Comparison of ENCODE assay signal across 10 cellular contexts in the genomic region with DNA sequence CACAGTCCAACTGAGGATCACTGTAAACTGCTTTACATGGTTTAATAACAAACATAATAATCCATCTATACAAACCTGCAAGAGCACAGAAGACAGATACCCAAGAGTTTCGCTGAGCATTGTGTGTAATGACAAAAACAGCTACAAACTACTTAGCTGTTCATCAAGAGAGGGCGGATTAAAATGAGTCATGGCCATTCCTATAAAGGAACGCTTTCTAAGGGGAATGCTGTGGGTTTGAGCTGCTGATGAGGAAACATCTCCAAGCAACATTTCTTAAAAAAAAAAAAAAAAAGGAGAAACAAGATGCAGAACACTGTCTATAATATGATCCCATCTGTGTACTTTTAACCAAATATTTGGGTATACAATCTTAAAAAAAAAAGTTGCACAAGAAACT. TPM values are rescaled to one million over a fixed set of nuclear protein-coding genes. Genes with fewer than 3 reads are reported as not detected.
DNase-seq lines count a peak whose midpoint lies in the region; ATAC-seq and TF ChIP-seq lines count a peak whose summit lies in the region.
"Had no signal": no experiment of that assay in that cellular context is flagged by ENCODE, and none has a peak within 500 bp of the region (broad histone marks: within the 10 kb centered on the region; RNA-seq: fewer than 3 reads in every experiment).

No MANE protein-coding gene starts in this region.

- peaks cover 11% of the 10 kb centered on the region for H3K27me3 Mint-ChIP-seq in endothelial cell (ENCODE audit: unreplicated experiment)

- no peak overlapping the region for H3K4me2 ChIP-seq in DND-41 (ENCODE audit: insufficient read depth, low read length)

- H3K27ac ChIP-seq in DND-41 (ENCODE audit: low read length): peak overlapping the region; percentile 60
- H3K27ac ChIP-seq in neutrophil: peak overlapping the region; percentile 56
- H3K27ac ChIP-seq: parathyroid adenoma had no signal

- no peak overlapping the region for H2AFZ ChIP-seq in DND-41 (ENCODE audit: low read depth, low read length)
- H2AFZ ChIP-seq: parathyroid adenoma had no signal

- H4K20me1 ChIP-seq in DND-41 (ENCODE audit: insufficient read depth, low read length): peaks cover 63% of the 10 kb centered on the region

- H3K4me1 Mint-ChIP-seq in endothelial cell (ENCODE audit: unreplicated experiment): peaks cover 25% of the 10 kb centered on the region

- no peaks in the 10 kb centered on the region for H3K9me3 ChIP-seq in DND-41 (ENCODE audit: insufficient read depth, low read length, severe bottlenecking)
- H3K9me3 ChIP-seq in neutrophil: no peaks in the 10 kb centered on the region

- H3K4me1 ChIP-seq in DND-41 (ENCODE audit: insufficient read depth, low read length): peaks cover 59% of the 10 kb centered on the region
- H3K4me1 ChIP-seq in neutrophil (ENCODE audit: control insufficient read depth in 1 of 2, insufficient read depth in 1 of 2, low read depth in 1 of 2, low read length in 1 of 2): peaks cover 49 to 52% of the 10 kb centered on the region in 2 experiments
- H3K4me1 ChIP-seq: parathyroid adenoma had no signal

- peaks cover 79% of the 10 kb centered on the region for H3K79me2 ChIP-seq in DND-41 (ENCODE audit: insufficient read depth, low read length)

- H3K27ac Mint-ChIP-seq in endothelial cell (ENCODE audit: unreplicated experiment): no peak overlapping the region

- no peaks in the 10 kb centered on the region for H3K36me3 Mint-ChIP-seq in endothelial cell (ENCODE audit: low read depth, unreplicated experiment)

- DNase-seq in DND-41 (no peak), NCI-H226 (peak; percentile 68), cardiac fibroblast (ENCODE audit: low read depth in 2 of 2) (peak; percentile 86 to 94), endothelial cell (ENCODE audit: low spot score) (no peak), anterior cingulate cortex (lab: John Stamatoyannopoulos, UW) (no peak), iPS-NIHi7 (ENCODE audit: extremely low spot score) (no peak)
- no peak for DNase-seq in effector CD8-positive, alpha-beta T cell (lab: John Stamatoyannopoulos, UW)
- DNase-seq: NCI-H2029 treated with DMSO at 0.1 percent for 48 hours had no signal

- ATAC-seq in DND-41 (ENCODE audit: insufficient read depth, low read depth): no peak

- H3K4me3 Mint-ChIP-seq in endothelial cell (ENCODE audit: unreplicated experiment): no peak overlapping the region

- H3K27me3 ChIP-seq in DND-41 (ENCODE audit: insufficient read depth, low read length, poor library complexity): no peaks in the 10 kb centered on the region
- H3K27me3 ChIP-seq in neutrophil: no peaks in the 10 kb centered on the region

- H3K9ac ChIP-seq in DND-41 (ENCODE audit: low read depth, low read length): no peak overlapping the region
- H3K9ac ChIP-seq: parathyroid adenoma had no signal

- H3K9me3 Mint-ChIP-seq in endothelial cell (ENCODE audit: unreplicated experiment): no peaks in the 10 kb centered on the region

- no peak overlapping the region for H3K4me3 ChIP-seq in DND-41 (ENCODE audit: low read depth in 1 of 2, low read length in 2 of 2)
- H3K4me3 ChIP-seq in cardiac fibroblast (replicated peaks in 1 of 2; ENCODE audit: low read depth in 2 of 2, low read length in 2 of 2): no peak overlapping the region
- H3K4me3 ChIP-seq in neutrophil (ENCODE audit: low read depth in 1 of 2, low read length in 1 of 2): no peak overlapping the region

- TF ChIP-seq CTCF in DND-41 (IDR thresholded peaks at IDR 0.05; ENCODE audit: borderline replicate concordance, extremely low read depth, low read length, poor library complexity, severe bottlenecking) (no peak), cardiac fibroblast (IDR thresholded peaks at IDR 0.05; ENCODE audit: low read depth, low read length) (no peak), neutrophil (IDR thresholded peaks at IDR 0.05) (no peak), endothelial cell (IDR thresholded peaks at IDR 0.05; ENCODE audit: unreplicated experiment) (no peak)

- no peaks in the 10 kb centered on the region for H3K36me3 ChIP-seq in DND-41 (ENCODE audit: insufficient read depth, low read length)
- no peaks in the 10 kb centered on the region for H3K36me3 ChIP-seq in neutrophil

RNA-seq across cellular contexts. Expression of a gene that starts 33.8 kb away (rescaled TPM):
- 54.2 TPM for total RNA-seq in endothelial cell (ENCODE audit: unreplicated experiment)

Comparison
In these comparisons a context has a peak if more than half of its experiments do, and no peak if none do; other contexts are left out.
1. DNase-seq: peak in NCI-H226 (single experiment) and cardiac fibroblast (2 of 2); none in DND-41 (single experiment), endothelial cell (single experiment), anterior cingulate cortex (0 of 58), effector CD8-positive, alpha-beta T cell (single experiment) and iPS-NIHi7 (single experiment).